Comparison of ENCODE assay signal across 8 cellular contexts in genomic region chr2:165203689-165204559, GRCh38. TPM values are rescaled to one million over a fixed set of nuclear protein-coding genes. Genes with fewer than 3 reads are reported as not detected.
DNase-seq lines count a peak whose midpoint lies in the region; ATAC-seq and TF ChIP-seq lines count a peak whose summit lies in the region.

TSS of gene SCN3A (minus strand) at chr2:165204050. CDS start at chr2:165176394, 27,656 bp downstream.

- TF ChIP-seq CTCF in CD4-positive, alpha-beta T cell (IDR thresholded peaks at IDR 0.05): peak; percentile 45
- TF ChIP-seq CTCF in adrenal gland (IDR thresholded peaks at IDR 0.05) (peak; percentile 30 to 79 (median 64)), stomach (IDR thresholded peaks at IDR 0.05) (peak in 5 of 7 experiments; percentile 28 to 55 (median 48))

- no peaks in the 10 kb centered on the region for H3K9me3 Mint-ChIP-seq in CD4-positive, alpha-beta T cell

- no peaks in the 10 kb centered on the region for H3K36me3 Mint-ChIP-seq in CD4-positive, alpha-beta T cell (ENCODE audit: low read depth)

- no peak for TF ChIP-seq POLR2A in adrenal gland (IDR thresholded peaks at IDR 0.05)
- TF ChIP-seq POLR2A in stomach (IDR thresholded peaks at IDR 0.05): no peak

- H3K27me3 ChIP-seq in CD4-positive, alpha-beta T cell (ENCODE audit: control insufficient read depth, insufficient read depth, low read length): no peaks in the 10 kb centered on the region
- H3K27me3 ChIP-seq in adrenal gland (no peaks in the 10 kb centered on the region), stomach (no peaks in the 10 kb centered on the region)

- H3K4me1 ChIP-seq in adrenal gland (replicated peaks in 1 of 2): no peaks in the 10 kb centered on the region
- peaks cover 0 to 4% (median 0%) of the 10 kb centered on the region in 4 donors for H3K4me1 ChIP-seq in stomach

- no peak for DNase-seq in CD4-positive, alpha-beta T cell
- DNase-seq in NCI-H2171 treated with DMSO at 0.1 percent for 48 hours (lab: John Stamatoyannopoulos, UW) (peak; percentile 96), adrenal gland (peak in 6 of 7 donors; percentile 15 to 55 (median 23)), iPS-NIHi7 (ENCODE audit: extremely low spot score) (peak; percentile 55), stomach (peak; percentile 30), 8988T (no peak)

- no peaks in the 10 kb centered on the region for H3K4me1 Mint-ChIP-seq in CD4-positive, alpha-beta T cell (ENCODE audit: low read depth)

- POLR2A ChIA-PET in CD4-positive, alpha-beta T cell (lab: Charles Lee): no interaction called here

- intact Hi-C loops in CD4-positive, alpha-beta T cell (cut with DNase I, micrococcal nuclease): no loop called here
- intact Hi-C loops in adrenal gland (cut with DNase I): loop anchor here in 1 of 2 donors (5.0 kb wide), 1 partner anchor 187 kb away; no protein-coding TSS in a partner anchor
- intact Hi-C loops in stomach (cut with DNase I; ENCODE audit: low total_unique reads): loop anchor here (10.0 kb wide), 1 partner anchor 189 kb away; no protein-coding TSS in a partner anchor

- CTCF ChIA-PET in CD4-positive, alpha-beta T cell (lab: Charles Lee): interaction anchor here (0.7 kb wide), 2 partner anchors 20 to 117 kb away, joined by 3 to 4 read pairs; no protein-coding TSS in a partner anchor

- no peak within 1 kb of the TSS for H3K27ac Mint-ChIP-seq in CD4-positive, alpha-beta T cell

- H3K4me3 Mint-ChIP-seq in CD4-positive, alpha-beta T cell: peak within 1 kb of the TSS; percentile 54

- H3K36me3 ChIP-seq in adrenal gland (replicated peaks in 1 of 2) (no peaks in the 10 kb centered on the region), stomach (no peaks in the 10 kb centered on the region)

- TF ChIP-seq EP300 in stomach (IDR thresholded peaks at IDR 0.05): no peak

- H3K4me3 ChIP-seq in adrenal gland (no peak within 1 kb of the TSS), stomach (peak within 1 kb of the TSS in 1 of 4 donors; percentile 16)

- H3K27me3 Mint-ChIP-seq in CD4-positive, alpha-beta T cell: no peaks in the 10 kb centered on the region

- 16 to 19% (median 18%) methylated on average over 8 of the region's 8 CpGs for WGBS in adrenal gland, 4 donors
- 16 to 24% (median 18%) methylated on average over 8 of the region's 8 CpGs for WGBS in stomach, 5 donors

- no peak within 1 kb of the TSS for H3K27ac ChIP-seq in CD4-positive, alpha-beta T cell (ENCODE audit: low read depth, low read length)
- H3K27ac ChIP-seq in adrenal gland (no peak within 1 kb of the TSS), stomach (no peak within 1 kb of the TSS)

- no peaks in the 10 kb centered on the region for H3K9me3 ChIP-seq in CD4-positive, alpha-beta T cell (ENCODE audit: control insufficient read depth, low read length)
- H3K9me3 ChIP-seq in adrenal gland (replicated peaks in 1 of 3) (no peaks in the 10 kb centered on the region), stomach (no peaks in the 10 kb centered on the region)

- ATAC-seq in CD4-positive, alpha-beta T cell (ENCODE audit: poor library complexity): no peak
- peak; percentile 54 for ATAC-seq in GM18861 (IDR thresholded peaks at IDR 0.05; ENCODE audit: unreplicated experiment)
- peak; percentile 73 for ATAC-seq in HG03139 (IDR thresholded peaks at IDR 0.05; ENCODE audit: unreplicated experiment)

RNA-seq across cellular contexts. Expression of gene SCN3A, which starts in this region (rescaled TPM):
- total RNA-seq in CD4-positive, alpha-beta T cell: not detected
- total RNA-seq in adrenal gland (1 to 10 TPM in 3 of 8 donors, under 1 TPM in 5; 0.17 to 4.7 (median 0.49) TPM), stomach (10 to 100 TPM in 1 of 5 donors, 1 to 10 TPM in 2, under 1 TPM in 1, not detected in 1; 0.87 to 12.5 (median 3.2) TPM)
- polyA plus RNA-seq in adrenal gland (1 to 10 TPM in 2 of 3 donors, under 1 TPM in 1; 0.47 to 2.5 (median 1.1) TPM), stomach (under 1 TPM; under 0.01 to 0.31 (median 0.28) TPM)

Comparison
In these comparisons a context has a peak if more than half of its experiments do, and no peak if none do; other contexts are left out.
1. DNase-seq: peak in NCI-H2171 treated with DMSO at 0.1 percent for 48 hours (single experiment), adrenal gland (6 of 7), iPS-NIHi7 (single experiment) and stomach (single experiment); none in CD4-positive, alpha-beta T cell (0 of 10) and 8988T (single experiment).
2. Peak in every context shown above with its lines, with median percentiles within 50 percentile points of each other: CTCF ChIP-seq.